Comparison of ENCODE assay signal across 1 cellular context in the genomic region with DNA sequence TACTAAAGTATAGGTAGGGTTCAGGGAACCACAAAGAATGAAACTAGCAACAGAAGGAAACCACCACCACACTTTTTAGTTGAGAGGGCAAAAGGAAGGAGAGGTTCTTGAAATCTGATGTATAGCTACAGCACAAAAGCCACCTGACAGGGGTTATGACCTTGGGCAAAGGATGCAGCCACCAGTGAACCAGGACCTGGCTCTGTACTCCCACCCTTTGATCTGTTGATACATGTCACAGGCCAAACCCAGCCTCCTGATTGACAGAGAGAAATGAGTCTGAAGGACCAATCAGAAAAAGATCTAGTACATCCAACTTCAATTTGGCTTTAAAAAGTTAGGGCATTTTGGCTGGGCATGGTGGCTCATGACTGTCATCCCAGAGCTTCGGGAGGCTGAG.
TF ChIP-seq lines count a peak whose summit lies in the region.

No MANE protein-coding gene starts in this region.

TF ChIP-seq in K562, 482 proteins besides CTCF, POLR2A, EP300 and RAD21:
- TF ChIP-seq SIN3A (IDR thresholded peaks at IDR 0.05; ENCODE audit: borderline replicate concordance in 2 of 2, control insufficient read depth in 1 of 2, low read depth in 2 of 2, low read length in 2 of 2) (no peak), NFXL1 (CRISPR knock-in tag; IDR thresholded peaks at IDR 0.05) (no peak), POLR2AphosphoS2 (IDR thresholded peaks at IDR 0.05; ENCODE audit: low read length) (no peak)
- TF ChIP-seq, protein P1, sequence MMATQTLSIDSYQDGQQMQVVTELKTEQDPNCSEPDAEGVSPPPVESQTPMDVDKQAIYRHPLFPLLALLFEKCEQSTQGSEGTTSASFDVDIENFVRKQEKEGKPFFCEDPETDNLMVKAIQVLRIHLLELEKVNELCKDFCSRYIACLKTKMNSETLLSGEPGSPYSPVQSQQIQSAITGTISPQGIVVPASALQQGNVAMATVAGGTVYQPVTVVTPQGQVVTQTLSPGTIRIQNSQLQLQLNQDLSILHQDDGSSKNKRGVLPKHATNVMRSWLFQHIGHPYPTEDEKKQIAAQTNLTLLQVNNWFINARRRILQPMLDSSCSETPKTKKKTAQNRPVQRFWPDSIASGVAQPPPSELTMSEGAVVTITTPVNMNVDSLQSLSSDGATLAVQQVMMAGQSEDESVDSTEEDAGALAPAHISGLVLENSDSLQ (IDR thresholded peaks at IDR 0.05) = peak; percentile 82
